ENCODE assay signal across 8 cellular contexts in genomic region chr11:65607614-65608426, GRCh38. TPM values are rescaled to one million over a fixed set of nuclear protein-coding genes. Genes with fewer than 3 reads are reported as not detected.
A peak's percentile ranks its signal among the peaks of the same experiment; 100 is the strongest.
DNase-seq lines count a peak whose midpoint lies in the region; ATAC-seq and TF ChIP-seq lines count a peak whose summit lies in the region.
"Had no signal": no experiment of that assay in that cellular context is flagged by ENCODE, and none has a peak within 500 bp of the region (broad histone marks: within the 10 kb centered on the region; RNA-seq: fewer than 3 reads in every experiment).

No MANE protein-coding gene starts in this region.

- TF ChIP-seq EP300 in SK-N-SH (IDR thresholded peaks at IDR 0.05; ENCODE audit: borderline replicate concordance in 1 of 2, low read depth in 1 of 2, low read length in 1 of 2), result no peak

- H3K9ac ChIP-seq in SK-N-SH, result no peak overlapping the region

- DNase-seq in SK-N-SH, result no peak
- DNase-seq in foreskin fibroblast, result no peak
- DNase-seq in substantia nigra (lab: John Stamatoyannopoulos, UW), result no peak
- no peak for DNase-seq in ecto neural progenitor cell (ENCODE audit: low spot score)
- no peak for DNase-seq in NCI-H345 (lab: John Stamatoyannopoulos, UW)
- DNase-seq: naive B cell, NCI-H2107 had no signal

- no peaks in the 10 kb centered on the region for H3K27me3 ChIP-seq in SK-N-SH (ENCODE audit: insufficient read depth)

- peaks cover 22 to 28% of the 10 kb centered on the region in 2 experiments; a peak in 3 of 4 replicates for H3K4me1 ChIP-seq in SK-N-SH (ENCODE audit: control insufficient read depth in 1 of 2, insufficient read depth in 2 of 2, low read depth in 1 of 2, low read length in 1 of 2)

- POLR2A ChIA-PET in SK-N-SH (lab: Yijun Ruan, JAX), result interaction anchor here (0.6 to 1.6 kb wide), 6 partner anchors 7 to 266 kb away, joined by 3 to 15 read pairs (median 4); partner anchors contain the start of genes KCNK7, NEAT1 and PCNX3

- peaks cover 30% of the 10 kb centered on the region for H4K20me1 ChIP-seq in SK-N-SH (ENCODE audit: insufficient read depth)

- TF ChIP-seq CTCF in SK-N-SH (IDR thresholded peaks at IDR 0.05) (no peak), foreskin fibroblast (IDR thresholded peaks at IDR 0.05; ENCODE audit: low read depth, low read length) (no peak)

- WGBS in SK-N-SH (ENCODE audit: low lambda C conversion rate), result 73% methylated on average over 25 of the region's 37 CpGs

- H2AFZ ChIP-seq in SK-N-SH (ENCODE audit: low read depth), result no peak overlapping the region

- no peak; the same call in 1 of the 3 replicates for ATAC-seq in SK-N-SH treated with all-trans-retinoic acid at 6 μM for 48 hours

- no peaks in the 10 kb centered on the region for H3K9me2 ChIP-seq in SK-N-SH

- H3K27ac ChIP-seq in SK-N-SH (ENCODE audit: low read depth in 2 of 2, low read length in 1 of 2), result no peak overlapping the region
- H3K27ac ChIP-seq in substantia nigra (ENCODE audit: low read depth, low read length, poor library complexity, severe bottlenecking), result peak overlapping the region; percentile 61

- peak overlapping the region; percentile 45 for H3K4me2 ChIP-seq in SK-N-SH

- CTCF ChIA-PET in SK-N-SH (lab: Yijun Ruan, JAX), result interaction anchor here (0.9 to 5.5 kb wide), 7 partner anchors 14 to 67 kb away, joined by 3 to 48 read pairs (median 9); partner anchors contain the start of genes EHBP1L1 and ZNRD2

- H3K36me3 ChIP-seq in SK-N-SH (replicated peaks in 1 of 2; ENCODE audit: control insufficient read depth in 1 of 2, insufficient read depth in 2 of 2, low read length in 1 of 2), result peaks cover 17 to 48% of the 10 kb centered on the region in 2 experiments

- H3K4me3 ChIP-seq in SK-N-SH (ENCODE audit: low read depth in 2 of 2, low read length in 1 of 2) (peak overlapping the region in 1 of 2 experiments; percentile 33; a peak in 1 of 4 replicates), foreskin fibroblast (ENCODE audit: low read depth in 1 of 2, low read length in 2 of 2) (peak overlapping the region; percentile 7 to 26)

- no peak for TF ChIP-seq RAD21 in SK-N-SH (IDR thresholded peaks at IDR 0.05; ENCODE audit: low read length)

- peaks cover 2% of the 10 kb centered on the region for H3F3A ChIP-seq in SK-N-SH (replicated peaks; ENCODE audit: insufficient read depth)

- peaks cover 51% of the 10 kb centered on the region for H3K79me2 ChIP-seq in SK-N-SH (ENCODE audit: insufficient read depth)

- H3K9me3 ChIP-seq in SK-N-SH, result no peaks in the 10 kb centered on the region

TF ChIP-seq in SK-N-SH, 30 proteins besides CTCF, POLR2A, EP300 and RAD21 (continues in another document):
- TF ChIP-seq, protein P1, sequence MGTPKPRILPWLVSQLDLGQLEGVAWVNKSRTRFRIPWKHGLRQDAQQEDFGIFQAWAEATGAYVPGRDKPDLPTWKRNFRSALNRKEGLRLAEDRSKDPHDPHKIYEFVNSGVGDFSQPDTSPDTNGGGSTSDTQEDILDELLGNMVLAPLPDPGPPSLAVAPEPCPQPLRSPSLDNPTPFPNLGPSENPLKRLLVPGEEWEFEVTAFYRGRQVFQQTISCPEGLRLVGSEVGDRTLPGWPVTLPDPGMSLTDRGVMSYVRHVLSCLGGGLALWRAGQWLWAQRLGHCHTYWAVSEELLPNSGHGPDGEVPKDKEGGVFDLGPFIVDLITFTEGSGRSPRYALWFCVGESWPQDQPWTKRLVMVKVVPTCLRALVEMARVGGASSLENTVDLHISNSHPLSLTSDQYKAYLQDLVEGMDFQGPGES (IDR thresholded peaks at IDR 0.05; ENCODE audit: low read depth, low read length), result no peak
- no peak for TF ChIP-seq TAF1 (IDR thresholded peaks at IDR 0.05; ENCODE audit: borderline replicate concordance, low read depth, low read length)
- no peak for TF ChIP-seq EZH2phosphoT487 (IDR thresholded peaks at IDR 0.05; ENCODE audit: borderline replicate concordance, low read depth)
- TF ChIP-seq NRF1 (IDR thresholded peaks at IDR 0.05; ENCODE audit: low read depth, low read length), result no peak
- TF ChIP-seq FOXM1 (IDR thresholded peaks at IDR 0.05; ENCODE audit: low read depth), result no peak
- no peak for TF ChIP-seq RCOR1 (IDR thresholded peaks at IDR 0.05; ENCODE audit: low read length)
- no peak for TF ChIP-seq MXI1 (IDR thresholded peaks at IDR 0.05; ENCODE audit: low read depth, low read length)
- no peak for TF ChIP-seq PBX3 (IDR thresholded peaks at IDR 0.05)
- no peak for TF ChIP-seq ELF1 (IDR thresholded peaks at IDR 0.05)
- no peak for TF ChIP-seq RFX5 (IDR thresholded peaks at IDR 0.05; ENCODE audit: low read length)

TF ChIP-seq in SK-N-SH treated with all-trans-retinoic acid at 6 μM for 48 hours, 23 proteins besides CTCF, POLR2A, EP300 and RAD21:
- TF ChIP-seq ZNF70 (CRISPR knock-in tag; IDR thresholded peaks at IDR 0.05) (no peak), BACH2 (CRISPR knock-in tag; IDR thresholded peaks at IDR 0.05; ENCODE audit: borderline replicate concordance) (no peak), CSDC2 (CRISPR knock-in tag; IDR thresholded peaks at IDR 0.05) (no peak), ZFP3 (CRISPR knock-in tag; IDR thresholded peaks at IDR 0.05) (no peak), PPARA (CRISPR knock-in tag; IDR thresholded peaks at IDR 0.05; ENCODE audit: borderline replicate concordance) (no peak), ZFP30 (CRISPR knock-in tag; IDR thresholded peaks at IDR 0.05) (no peak), ZNF565 (CRISPR knock-in tag; conservative IDR thresholded peaks at IDR 0.05; ENCODE audit: low read depth) (no peak), RARB (CRISPR knock-in tag; IDR thresholded peaks at IDR 0.05) (no peak), CSRNP3 (CRISPR knock-in tag; IDR thresholded peaks at IDR 0.05) (no peak)
- TF ChIP-seq, protein P2, sequence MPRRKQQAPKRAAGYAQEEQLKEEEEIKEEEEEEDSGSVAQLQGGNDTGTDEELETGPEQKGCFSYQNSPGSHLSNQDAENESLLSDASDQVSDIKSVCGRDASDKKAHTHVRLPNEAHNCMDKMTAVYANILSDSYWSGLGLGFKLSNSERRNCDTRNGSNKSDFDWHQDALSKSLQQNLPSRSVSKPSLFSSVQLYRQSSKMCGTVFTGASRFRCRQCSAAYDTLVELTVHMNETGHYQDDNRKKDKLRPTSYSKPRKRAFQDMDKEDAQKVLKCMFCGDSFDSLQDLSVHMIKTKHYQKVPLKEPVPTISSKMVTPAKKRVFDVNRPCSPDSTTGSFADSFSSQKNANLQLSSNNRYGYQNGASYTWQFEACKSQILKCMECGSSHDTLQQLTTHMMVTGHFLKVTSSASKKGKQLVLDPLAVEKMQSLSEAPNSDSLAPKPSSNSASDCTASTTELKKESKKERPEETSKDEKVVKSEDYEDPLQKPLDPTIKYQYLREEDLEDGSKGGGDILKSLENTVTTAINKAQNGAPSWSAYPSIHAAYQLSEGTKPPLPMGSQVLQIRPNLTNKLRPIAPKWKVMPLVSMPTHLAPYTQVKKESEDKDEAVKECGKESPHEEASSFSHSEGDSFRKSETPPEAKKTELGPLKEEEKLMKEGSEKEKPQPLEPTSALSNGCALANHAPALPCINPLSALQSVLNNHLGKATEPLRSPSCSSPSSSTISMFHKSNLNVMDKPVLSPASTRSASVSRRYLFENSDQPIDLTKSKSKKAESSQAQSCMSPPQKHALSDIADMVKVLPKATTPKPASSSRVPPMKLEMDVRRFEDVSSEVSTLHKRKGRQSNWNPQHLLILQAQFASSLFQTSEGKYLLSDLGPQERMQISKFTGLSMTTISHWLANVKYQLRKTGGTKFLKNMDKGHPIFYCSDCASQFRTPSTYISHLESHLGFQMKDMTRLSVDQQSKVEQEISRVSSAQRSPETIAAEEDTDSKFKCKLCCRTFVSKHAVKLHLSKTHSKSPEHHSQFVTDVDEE (CRISPR knock-in tag; IDR thresholded peaks at IDR 0.05), result no peak

RNA-seq across cellular contexts. Expression of gene MAP3K11, which starts 6.2 kb away (rescaled TPM):
- polyA plus RNA-seq in SK-N-SH (2012; rRNA removed), result 28.9 and 31.1 TPM in 2 replicates
- polyA plus RNA-seq in SK-N-SH (2012; cell fraction: cytosol; rRNA removed), result 10.6 and 16.9 TPM in 2 replicates
- 63.4 and 87.5 TPM in 2 replicates for polyA plus RNA-seq in SK-N-SH (2012; cell fraction: nucleus; rRNA removed)

RNA-seq across cellular contexts. Expression of gene PCNX3, which starts 7.8 kb away (rescaled TPM):
- 23.8 and 33.7 TPM in 2 replicates for polyA plus RNA-seq in SK-N-SH (2012; rRNA removed)
- 7.5 and 14.8 TPM in 2 replicates for polyA plus RNA-seq in SK-N-SH (2012; cell fraction: cytosol; rRNA removed)
- 88.7 and 115 TPM in 2 replicates for polyA plus RNA-seq in SK-N-SH (2012; cell fraction: nucleus; rRNA removed)

RNA-seq across cellular contexts. Expression of gene KCNK7, which starts 12.2 kb away (rescaled TPM):
- polyA plus RNA-seq in SK-N-SH (2012; rRNA removed), result 0.34 and 0.58 TPM in 2 replicates
- polyA plus RNA-seq in SK-N-SH (2012; cell fraction: cytosol; rRNA removed), result 0.09 and 0.26 TPM in 2 replicates
- 1.4 and 3.2 TPM in 2 replicates for polyA plus RNA-seq in SK-N-SH (2012; cell fraction: nucleus; rRNA removed)

RNA-seq across cellular contexts. Expression of gene SIPA1, which starts 30.1 kb away (rescaled TPM):
- 15.1 and 18.7 TPM in 2 replicates for polyA plus RNA-seq in SK-N-SH (2012; rRNA removed)
- polyA plus RNA-seq in SK-N-SH (2012; cell fraction: cytosol; rRNA removed), result 6.6 and 12.1 TPM in 2 replicates
- 31.5 and 61.6 TPM in 2 replicates for polyA plus RNA-seq in SK-N-SH (2012; cell fraction: nucleus; rRNA removed)

RNA-seq across cellular contexts. Expression of gene EHBP1L1, which starts 32.0 kb away (rescaled TPM):
- 35.1 and 48.7 TPM in 2 replicates for polyA plus RNA-seq in SK-N-SH (2012; rRNA removed)
- polyA plus RNA-seq in SK-N-SH (2012; cell fraction: cytosol; rRNA removed), result 17.6 and 25.5 TPM in 2 replicates
- polyA plus RNA-seq in SK-N-SH (2012; cell fraction: nucleus; rRNA removed), result 163 and 263 TPM in 2 replicates
